11 cellular contexts compared by ENCODE assay signal in genomic region chr3:58521002-58521670, GRCh38. TPM values are rescaled to one million over a fixed set of nuclear protein-coding genes. Genes with fewer than 3 reads are reported as not detected.
DNase-seq lines count a peak whose midpoint lies in the region; ATAC-seq, FAIRE-seq and TF ChIP-seq lines count a peak whose summit lies in the region.
"Had no signal": no experiment of that assay in that cellular context is flagged by ENCODE, and none has a peak within 500 bp of the region (broad histone marks: within the 10 kb centered on the region; RNA-seq: fewer than 3 reads in every experiment).

No MANE protein-coding gene starts in this region.

- TF ChIP-seq EP300 in HepG2 (IDR thresholded peaks at IDR 0.05; ENCODE audit: low read depth in 2 of 2, low read length in 2 of 2) (0 out of 4 replicates have a peak, but pooled peaks of 1 of the 2 experiments have one; percentile 42), HepG2 (CRISPR knock-in tag; IDR thresholded peaks at IDR 0.05; ENCODE audit: borderline replicate concordance) (peak; percentile 62), transverse colon (IDR thresholded peaks at IDR 0.05; ENCODE audit: low read depth) (no peak)

- no peaks in the 10 kb centered on the region for H3K27me3 ChIP-seq in HepG2 (ENCODE audit: control insufficient read depth in 1 of 2, insufficient read depth in 2 of 2, low read length in 2 of 2)
- no peaks in the 10 kb centered on the region for H3K27me3 ChIP-seq in transverse colon
- H3K27me3 ChIP-seq: foreskin keratinocyte, neutrophil had no signal

- H3K4me3 ChIP-seq in HepG2 (replicated peaks in 1 of 3; ENCODE audit: insufficient read depth in 1 of 3, low read depth in 2 of 3, low read length in 3 of 3) (peak overlapping the region in 1 of 3 experiments; percentile 17; a peak in 2 of 6 replicates), transverse colon (no peak overlapping the region)

- peak; percentile 78 for ATAC-seq in HepG2
- ATAC-seq: foreskin keratinocyte had no signal

- CTCF ChIA-PET in HepG2 (lab: Yijun Ruan, JAX; ENCODE audit: low intra/inter-chr PET ratio, low total read pairs), result no interaction called here

- FAIRE-seq in H54 (lab: Jason Lieb, UNC), result peak; percentile 73
- FAIRE-seq in HepG2 (lab: Jason Lieb, UNC), result peak; percentile 74

- H3K36me3 ChIP-seq in HepG2 (replicated peaks in 1 of 2; ENCODE audit: control insufficient read depth in 1 of 2, insufficient read depth in 2 of 2, low read length in 2 of 2), result peaks cover 6 to 16% of the 10 kb centered on the region in 2 experiments
- peaks cover 0 to 22% (median 1%) of the 10 kb centered on the region in 4 donors for H3K36me3 ChIP-seq in transverse colon
- H3K36me3 ChIP-seq: neutrophil had no signal

- WGBS in HepG2 (ENCODE audit: low lambda C conversion rate), result 60% methylated on average over 5 of the region's 7 CpGs
- WGBS in transverse colon (ENCODE audit: low coverage in 1 of 2), 2 donors, result 65 to 80% methylated on average over 3 to 7 of the region's 7 CpGs

- H3K27ac ChIP-seq in HepG2 (ENCODE audit: extremely low read length, insufficient read depth, low read length) (peak overlapping the region; percentile 88), transverse colon (no peak overlapping the region)
- H3K27ac ChIP-seq: foreskin keratinocyte, neutrophil had no signal

- TF ChIP-seq POLR2A in H54 (IDR thresholded peaks at IDR 0.05; ENCODE audit: low read depth, low read length) (no peak), HepG2 (IDR thresholded peaks at IDR 0.05; ENCODE audit: insufficient read depth in 1 of 2, low read depth in 2 of 2, low read length in 2 of 2) (peak in 1 of 2 experiments; percentile 22; a peak in 1 of 4 replicates), transverse colon (IDR thresholded peaks at IDR 0.05) (no peak)

- H3K4me1 ChIP-seq in HepG2 (ENCODE audit: insufficient read depth, low read length) (peaks cover 95% of the 10 kb centered on the region), transverse colon (no peaks in the 10 kb centered on the region)

- peak; percentile 58 for TF ChIP-seq RAD21 in HepG2 (CRISPR knock-in tag; IDR thresholded peaks at IDR 0.05)

- DNase-seq in EH (ENCODE audit: low read depth) (peak; percentile 44), H54 (ENCODE audit: insufficient read length, low spot score) (peak; percentile 47), RPMI7951 (ENCODE audit: low read depth) (peak; percentile 29), HepG2 (ENCODE audit: low spot score) (peak; percentile 81), DMS114 treated with DMSO at 0.1 percent for 48 hours (lab: John Stamatoyannopoulos, UW; ENCODE audit: unreplicated experiment) (no peak), dedifferentiated amniotic fluid mesenchymal stem cell (ENCODE audit: extremely low spot score) (no peak), transverse colon (no peak)
- no peak for DNase-seq in stimulated activated CD4-positive, alpha-beta T cell treated with anti-CD3 and anti-CD28 coated beads, Interleukin-2, amount 100 ng/mL, for 48 hours
- DNase-seq: activated naive CD8-positive, alpha-beta T cell treated with anti-CD3 and anti-CD28 coated beads, Interleukin-2, amount 10 ng/mL, durations not matched to agents 7 days and 5 days; foreskin keratinocyte had no signal

- TF ChIP-seq CTCF in HepG2 (CRISPR knock-in tag; IDR thresholded peaks at IDR 0.05), result peak; percentile 73
- TF ChIP-seq CTCF in transverse colon (IDR thresholded peaks at IDR 0.05), result no peak

- no peak overlapping the region for H2AFZ ChIP-seq in HepG2 (ENCODE audit: low read length)

- peak overlapping the region; percentile 24 for H3K9ac ChIP-seq in HepG2 (ENCODE audit: insufficient read depth, low read depth, low read length)

- POLR2A ChIA-PET in HepG2 (lab: Yijun Ruan, JAX), result interaction anchor here (0.7 to 3.0 kb wide), 8 partner anchors 8 to 88 kb away, joined by 3 to 33 read pairs (median 7); partner anchors contain the start of genes ACOX2 and KCTD6

- no peaks in the 10 kb centered on the region for H3K79me2 ChIP-seq in HepG2 (ENCODE audit: insufficient read depth, low read length)

- in situ Hi-C loops in HepG2 (cut with HindIII; ENCODE audit: extremely low pct_ligation_motif_present, low pct_unique_long_range_greater_than_20kb), result no loop called here
- in situ Hi-C loops in transverse colon (cut with MboI; ENCODE audit: low pct_ligation_motif_present in 1 of 4, low pct_unique_long_range_greater_than_20kb in 1 of 4, low sequenced_read_pairs in 3 of 4), result loop anchor here in 1 of 4 donors (10.0 kb wide), 1 partner anchor 336 kb away; no protein-coding TSS in a partner anchor

- peak overlapping the region; percentile 77 for H3K4me2 ChIP-seq in HepG2 (ENCODE audit: low read depth, low read length)

- H3K9me3 ChIP-seq in HepG2 (ENCODE audit: low read length) (no peaks in the 10 kb centered on the region), transverse colon (no peaks in the 10 kb centered on the region)
- H3K9me3 ChIP-seq: neutrophil had no signal

- no peaks in the 10 kb centered on the region for H4K20me1 ChIP-seq in HepG2 (ENCODE audit: insufficient read depth, low read length)

- intact Hi-C loops in HepG2 (cut with micrococcal nuclease; ENCODE audit: unreplicated experiment) (loop anchor here (2.0 kb wide), 1 partner anchor 88 kb away; the partner anchor contains the start of gene PDHB), transverse colon (cut with DNase I; ENCODE audit: low total_unique reads) (no loop called here)

- BruUV-seq in HepG2 (replicated peaks; lab: Mats Ljungman, UMichigan), result no TSS peak

RNA-seq across cellular contexts. Expression of gene ACOX2, which starts 15.9 kb away (rescaled TPM):
- total RNA-seq in RPMI7951 (2014; rRNA removed; shearing (Covaris generic)), result 5.3 and 8.1 TPM in 2 replicates
- total RNA-seq in HepG2 (2016; rRNA removed; fragmentation: Illumina TruSeq; extraction: Trizol) (41.1 and 42.6 TPM in 2 replicates), transverse colon (100 to 1,000 TPM in 1 of 4 donors, 10 to 100 TPM in 3; 28.3 to 125 (median 37.9) TPM)
- total RNA-seq in HepG2 (2016; cell fraction: cytosol; rRNA removed; fragmentation: Illumina TruSeq; extraction: Trizol; ENCODE audit: low read depth), result 13.1 and 13.7 TPM in 2 replicates
- 39.0 and 39.8 TPM in 2 replicates for total RNA-seq in HepG2 (2016; cell fraction: insoluble cytoplasmic fraction; rRNA removed; fragmentation: Illumina TruSeq; extraction: Trizol)
- 18.6 and 20.4 TPM in 2 replicates for total RNA-seq in HepG2 (2016; cell fraction: membrane; rRNA removed; fragmentation: Illumina TruSeq; extraction: Trizol)
- 48.2 and 48.3 TPM in 2 replicates for total RNA-seq in HepG2 (2016; cell fraction: nucleus; rRNA removed; fragmentation: Illumina TruSeq; extraction: Trizol)
- 98.5 and 105 TPM in 2 replicates for polyA plus RNA-seq in HepG2 (2011; rRNA removed)
- polyA plus RNA-seq in HepG2 (2011; cell fraction: cytosol; rRNA removed), result 49.0 and 60.3 TPM in 2 replicates
- 306 and 373 TPM in 2 replicates for polyA plus RNA-seq in HepG2 (2011; cell fraction: nucleus; rRNA removed)
- polyA plus RNA-seq in HepG2 (2012), result 29.8 and 60.1 TPM in 2 replicates
- 12.5 and 13.1 TPM in 2 replicates for polyA plus RNA-seq in HepG2 (2016; cell fraction: cytosol; fragmentation: Illumina TruSeq; extraction: Trizol; ENCODE audit: low read depth)
- polyA plus RNA-seq in HepG2 (2016; cell fraction: insoluble cytoplasmic fraction; fragmentation: Illumina TruSeq; extraction: Trizol; ENCODE audit: low read depth), result 50.0 and 58.0 TPM in 2 replicates
- polyA plus RNA-seq in HepG2 (2016; cell fraction: membrane; fragmentation: Illumina TruSeq; extraction: Trizol; ENCODE audit: low read depth), result 16.6 and 17.1 TPM in 2 replicates
- polyA plus RNA-seq in HepG2 (2016; cell fraction: nucleus; fragmentation: Illumina TruSeq; extraction: Trizol; ENCODE audit: insufficient read depth, low read depth), result 86.5 and 86.8 TPM in 2 replicates
- 95.4 TPM in 1 of 2 replicates, not detected in the other for polyA minus RNA-seq in HepG2 (2011; rRNA and poly(A)+ RNA removed; ENCODE audit: low replicate concordance)
- polyA minus RNA-seq in HepG2 (2011; cell fraction: cytosol; rRNA and poly(A)+ RNA removed), result 23.3 and 26.9 TPM in 2 replicates
- polyA minus RNA-seq in HepG2 (2011; cell fraction: nucleus; rRNA and poly(A)+ RNA removed), result 86.3 and 110 TPM in 2 replicates
- total RNA-seq: activated naive CD8-positive, alpha-beta T cell treated with anti-CD3 and anti-CD28 coated beads, Interleukin-2, amount 10 ng/mL, durations not matched to agents 7 days and 5 days had no signal

RNA-seq across cellular contexts. Expression of gene KCTD6, which starts 29.2 kb away (rescaled TPM):
- total RNA-seq in RPMI7951 (2014; rRNA removed; shearing (Covaris generic)), result 17.2 and 20.8 TPM in 2 replicates
- total RNA-seq in HepG2 (2016; rRNA removed; fragmentation: Illumina TruSeq; extraction: Trizol), result 14.0 and 14.2 TPM in 2 replicates
- total RNA-seq in HepG2 (2016; cell fraction: cytosol; rRNA removed; fragmentation: Illumina TruSeq; extraction: Trizol; ENCODE audit: low read depth), result 9.3 and 12.2 TPM in 2 replicates
- 13.2 and 17.0 TPM in 2 replicates for total RNA-seq in HepG2 (2016; cell fraction: insoluble cytoplasmic fraction; rRNA removed; fragmentation: Illumina TruSeq; extraction: Trizol)
- total RNA-seq in HepG2 (2016; cell fraction: membrane; rRNA removed; fragmentation: Illumina TruSeq; extraction: Trizol), result 20.0 and 22.1 TPM in 2 replicates
- 12.3 and 13.2 TPM in 2 replicates for total RNA-seq in HepG2 (2016; cell fraction: nucleus; rRNA removed; fragmentation: Illumina TruSeq; extraction: Trizol)
- 12.0 and 13.4 TPM in 2 replicates for polyA plus RNA-seq in HepG2 (2011; rRNA removed)
- polyA plus RNA-seq in HepG2 (2011; cell fraction: cytosol; rRNA removed), result 6.5 and 11.1 TPM in 2 replicates
- 7.0 and 14.1 TPM in 2 replicates for polyA plus RNA-seq in HepG2 (2011; cell fraction: nucleus; rRNA removed)
- polyA plus RNA-seq in HepG2 (2012), result 10.7 and 12.1 TPM in 2 replicates
- 10.5 and 12.2 TPM in 2 replicates for polyA plus RNA-seq in HepG2 (2016; cell fraction: cytosol; fragmentation: Illumina TruSeq; extraction: Trizol; ENCODE audit: low read depth)
- polyA plus RNA-seq in HepG2 (2016; cell fraction: insoluble cytoplasmic fraction; fragmentation: Illumina TruSeq; extraction: Trizol; ENCODE audit: low read depth), result 19.5 and 23.9 TPM in 2 replicates
- 17.5 and 18.4 TPM in 2 replicates for polyA plus RNA-seq in HepG2 (2016; cell fraction: membrane; fragmentation: Illumina TruSeq; extraction: Trizol; ENCODE audit: low read depth)
- 23.8 and 26.9 TPM in 2 replicates for polyA plus RNA-seq in HepG2 (2016; cell fraction: nucleus; fragmentation: Illumina TruSeq; extraction: Trizol; ENCODE audit: insufficient read depth, low read depth)
- 3.9 and 8.0 TPM in 2 replicates for polyA minus RNA-seq in HepG2 (2011; rRNA and poly(A)+ RNA removed; ENCODE audit: low replicate concordance)
- polyA minus RNA-seq in HepG2 (2011; cell fraction: cytosol; rRNA and poly(A)+ RNA removed), result 4.9 and 5.9 TPM in 2 replicates
- polyA minus RNA-seq in HepG2 (2011; cell fraction: nucleus; rRNA and poly(A)+ RNA removed), result 7.3 and 17.8 TPM in 2 replicates
- total RNA-seq in transverse colon, result 10 to 100 TPM in 2 of 4 donors, 1 to 10 TPM in 2; 3.0 to 15.7 (median 11.2) TPM

RNA-seq across cellular contexts. Expression of gene FAM107A, which starts 56.1 kb away (rescaled TPM):
- not detected in 2 replicates for total RNA-seq in RPMI7951 (2014; rRNA removed; shearing (Covaris generic))
- total RNA-seq in HepG2 (2016; rRNA removed; fragmentation: Illumina TruSeq; extraction: Trizol) (not detected in 2 replicates), transverse colon (10 to 100 TPM; 14.1 to 21.9 (median 16.0) TPM)
- not detected in 2 replicates for total RNA-seq in HepG2 (2016; cell fraction: cytosol; rRNA removed; fragmentation: Illumina TruSeq; extraction: Trizol; ENCODE audit: low read depth)
- not detected in 2 replicates for total RNA-seq in HepG2 (2016; cell fraction: insoluble cytoplasmic fraction; rRNA removed; fragmentation: Illumina TruSeq; extraction: Trizol)
- total RNA-seq in HepG2 (2016; cell fraction: membrane; rRNA removed; fragmentation: Illumina TruSeq; extraction: Trizol), result not detected in 2 replicates
- total RNA-seq in HepG2 (2016; cell fraction: nucleus; rRNA removed; fragmentation: Illumina TruSeq; extraction: Trizol), result not detected in 2 replicates
- polyA plus RNA-seq in HepG2 (2011; rRNA removed), result not detected in 2 replicates
- not detected in 2 replicates for polyA plus RNA-seq in HepG2 (2011; cell fraction: cytosol; rRNA removed)
- not detected in 2 replicates for polyA plus RNA-seq in HepG2 (2011; cell fraction: nucleus; rRNA removed)
- 0.13 and 0.62 TPM in 2 replicates for polyA plus RNA-seq in HepG2 (2012)
- polyA plus RNA-seq in HepG2 (2016; cell fraction: cytosol; fragmentation: Illumina TruSeq; extraction: Trizol; ENCODE audit: low read depth), result not detected in 2 replicates
- polyA plus RNA-seq in HepG2 (2016; cell fraction: insoluble cytoplasmic fraction; fragmentation: Illumina TruSeq; extraction: Trizol; ENCODE audit: low read depth), result not detected in 2 replicates
- not detected in 2 replicates for polyA plus RNA-seq in HepG2 (2016; cell fraction: membrane; fragmentation: Illumina TruSeq; extraction: Trizol; ENCODE audit: low read depth)
- polyA plus RNA-seq in HepG2 (2016; cell fraction: nucleus; fragmentation: Illumina TruSeq; extraction: Trizol; ENCODE audit: insufficient read depth, low read depth), result not detected in 2 replicates
- polyA minus RNA-seq in HepG2 (2011; rRNA and poly(A)+ RNA removed; ENCODE audit: low replicate concordance), result not detected in 2 replicates
- polyA minus RNA-seq in HepG2 (2011; cell fraction: cytosol; rRNA and poly(A)+ RNA removed), result not detected in 2 replicates
- polyA minus RNA-seq in HepG2 (2011; cell fraction: nucleus; rRNA and poly(A)+ RNA removed), result not detected in 2 replicates
- total RNA-seq: activated naive CD8-positive, alpha-beta T cell treated with anti-CD3 and anti-CD28 coated beads, Interleukin-2, amount 10 ng/mL, durations not matched to agents 7 days and 5 days; foreskin keratinocyte had no signal
- polyA plus RNA-seq: foreskin keratinocyte had no signal

Comparison
In these comparisons a context has a peak if more than half of its experiments do, and no peak if none do; other contexts are left out.
1. DNase-seq: peak in EH (single experiment), H54 (single experiment), RPMI7951 (single experiment) and HepG2 (single experiment); none in DMS114 treated with DMSO at 0.1 percent for 48 hours (single experiment), dedifferentiated amniotic fluid mesenchymal stem cell (single experiment), stimulated activated CD4-positive, alpha-beta T cell treated with anti-CD3 and anti-CD28 coated beads, Interleukin-2, amount 100 ng/mL, for 48 hours (0 of 2) and transverse colon (single experiment).
2. RNA of gene FAM107A, which starts 56.1 kb away (total RNA-seq): 14.1 to 21.9 TPM in transverse colon; not detected in RPMI7951 and not detected in HepG2; every median in the first group is over 10 times any median in the second.